1 cellular context compared by ENCODE assay signal in genomic region chr9:91898451-91899433, GRCh38.
TF ChIP-seq lines count a peak whose summit lies in the region.

No MANE protein-coding gene starts in this region.

TF ChIP-seq in H1, 55 proteins besides CTCF, POLR2A, EP300 and RAD21 (continued from another document):
- TF ChIP-seq RXRA (IDR thresholded peaks at IDR 0.05; ENCODE audit: insufficient read depth, low read depth, low read length) = no peak
TF ChIP-seq in H1: peak in this region for 2.
